ENCODE assay signal across 25 cellular contexts in genomic region chrX:140508958-140509357, GRCh38. TPM values are rescaled to one million over a fixed set of nuclear protein-coding genes. Genes with fewer than 3 reads are reported as not detected.
"Had no signal": no experiment of that assay in that cellular context is flagged by ENCODE, and none has a peak within 500 bp of the region (broad histone marks: within the 10 kb centered on the region; RNA-seq: fewer than 3 reads in every experiment).

No MANE protein-coding gene starts in this region.

- H3K36me3 ChIP-seq: colonic mucosa, heart left ventricle, left ventricle myocardium inferior, lower lobe of right lung, neutrophil, right lobe of liver, tibial artery, upper lobe of right lung, vagina had no signal

- H3K36me3 Mint-ChIP-seq: memory B cell; mesothelial cell of epicardium; natural killer cell treated with Interleukin-12 subunit alpha and Interleukin-12 subunit beta and Interleukin-15 and Interleukin-18, amount 100 ng/mL, for 72 hours; stimulated activated effector memory CD8-positive, alpha-beta T cell treated with anti-CD3 and anti-CD28 coated beads, Interleukin-12 subunit alpha, Interleukin-12 subunit beta, amount 100 ng/mL, for 72 hours had no signal

- H3K4me1 ChIP-seq: colonic mucosa, lower lobe of right lung, psoas muscle, right lobe of liver, upper lobe of right lung, vagina had no signal

- H3K27ac ChIP-seq: colonic mucosa, heart left ventricle, left ventricle myocardium inferior, lower lobe of right lung, neutrophil, psoas muscle, right lobe of liver, tibial artery, upper lobe of right lung, vagina had no signal

- H3K9me3 Mint-ChIP-seq: memory B cell; mesothelial cell of epicardium; natural killer cell treated with Interleukin-12 subunit alpha and Interleukin-12 subunit beta and Interleukin-15 and Interleukin-18, amount 100 ng/mL, for 72 hours; stimulated activated effector memory CD8-positive, alpha-beta T cell treated with anti-CD3 and anti-CD28 coated beads, Interleukin-12 subunit alpha, Interleukin-12 subunit beta, amount 100 ng/mL, for 72 hours; stimulated activated naive CD8-positive, alpha-beta T cell treated with anti-CD3 and anti-CD28 coated beads, Interleukin-15, Interleukin-2, amounts not matched to agents 100 ng/mL and 50 ng/mL, for 24 hours had no signal

- H3K27ac Mint-ChIP-seq: memory B cell; mesothelial cell of epicardium; natural killer cell treated with Interleukin-12 subunit alpha and Interleukin-12 subunit beta and Interleukin-15 and Interleukin-18, amount 100 ng/mL, for 72 hours; stimulated activated effector memory CD8-positive, alpha-beta T cell treated with anti-CD3 and anti-CD28 coated beads, Interleukin-12 subunit alpha, Interleukin-12 subunit beta, amount 100 ng/mL, for 72 hours; stimulated activated naive CD8-positive, alpha-beta T cell treated with anti-CD3 and anti-CD28 coated beads, Interleukin-15, Interleukin-2, amounts not matched to agents 100 ng/mL and 50 ng/mL, for 24 hours had no signal

- H3K4me1 Mint-ChIP-seq: memory B cell; stimulated activated effector memory CD8-positive, alpha-beta T cell treated with anti-CD3 and anti-CD28 coated beads, Interleukin-12 subunit alpha, Interleukin-12 subunit beta, amount 100 ng/mL, for 72 hours had no signal

- H3K4me3 Mint-ChIP-seq: memory B cell; natural killer cell treated with Interleukin-12 subunit alpha and Interleukin-12 subunit beta and Interleukin-15 and Interleukin-18, amount 100 ng/mL, for 72 hours; stimulated activated effector memory CD8-positive, alpha-beta T cell treated with anti-CD3 and anti-CD28 coated beads, Interleukin-12 subunit alpha, Interleukin-12 subunit beta, amount 100 ng/mL, for 72 hours; stimulated activated naive CD8-positive, alpha-beta T cell treated with anti-CD3 and anti-CD28 coated beads, Interleukin-15, Interleukin-2, amounts not matched to agents 100 ng/mL and 50 ng/mL, for 24 hours had no signal

- DNase-seq: colonic mucosa; effector CD8-positive, alpha-beta T cell; heart left ventricle; hippocampal formation; left ventricle myocardium inferior; lower lobe of right lung; psoas muscle; right lobe of liver; stimulated activated CD4-positive, alpha-beta T cell treated with anti-CD3 and anti-CD28 coated beads, Interleukin-4, amount 100 ng/mL, for 1 hour; stimulated activated CD8-positive, alpha-beta memory T cell treated with anti-CD3 and anti-CD28 coated beads, Interleukin-4, amount 100 ng/mL, for 48 hours; tibial artery; upper lobe of right lung had no signal

- H3K9me3 ChIP-seq: colonic mucosa, heart left ventricle, left ventricle myocardium inferior, lower lobe of right lung, neutrophil, psoas muscle, right lobe of liver, upper lobe of right lung, vagina had no signal

- ATAC-seq: esophagus mucosa; heart left ventricle; natural killer cell treated with Interleukin-12 subunit alpha and Interleukin-12 subunit beta and Interleukin-15 and Interleukin-18, amount 100 ng/mL, for 72 hours; psoas muscle; right lobe of liver; stimulated activated effector memory CD8-positive, alpha-beta T cell treated with anti-CD3 and anti-CD28 coated beads, Interleukin-12 subunit alpha, Interleukin-12 subunit beta, amount 100 ng/mL, for 72 hours; upper lobe of right lung had no signal

- H3K4me3 ChIP-seq: colonic mucosa, heart left ventricle, left ventricle myocardium inferior, lower lobe of right lung, psoas muscle, right lobe of liver, tibial artery, upper lobe of right lung, vagina had no signal

RNA-seq across cellular contexts. Expression of gene SOX3, which starts 4.1 kb away (rescaled TPM):
- total RNA-seq: colonic mucosa; dermis microvascular lymphatic vessel endothelial cell; esophagus mucosa; fibroblast of lung; glomerular endothelial cell; left ventricle myocardium inferior; lower lobe of right lung; mesothelial cell of epicardium; natural killer cell treated with Interleukin-12 subunit alpha and Interleukin-12 subunit beta and Interleukin-15 and Interleukin-18, amount 100 ng/mL, for 72 hours; osteoblast; psoas muscle; right lobe of liver; upper lobe of right lung; vagina had no signal
- polyA plus RNA-seq: heart left ventricle, keratinocyte had no signal
